Comparison of ENCODE assay signal across 1 cellular context in genomic region chr19:10194500-10195198, GRCh38.
TF ChIP-seq lines count a peak whose summit lies in the region.

TSS of gene DNMT1 (minus strand) at chr19:10194953. CDS start at chr19:10194899, 54 bp downstream.

TF ChIP-seq in HepG2, 621 proteins besides CTCF, POLR2A, EP300 and RAD21 (continued from another document and continues in another):
- TF ChIP-seq GMEB1 (CRISPR knock-in tag; IDR thresholded peaks at IDR 0.05; ENCODE audit: borderline replicate concordance) (peak; percentile 82), GZF1 (CRISPR knock-in tag; IDR thresholded peaks at IDR 0.05) (0 out of 2 replicates have a peak, but pooled peaks have one; percentile 34), CEBPZ (IDR thresholded peaks at IDR 0.05; ENCODE audit: low read length) (no peak), IRF9 (CRISPR knock-in tag; IDR thresholded peaks at IDR 0.05; ENCODE audit: borderline replicate concordance) (peak; percentile 57; the same call in 1 of the 2 replicates), CENPX (CRISPR knock-in tag; IDR thresholded peaks at IDR 0.05) (no peak), SMAD9 (CRISPR knock-in tag; IDR thresholded peaks at IDR 0.05) (no peak), ZNF367 (CRISPR knock-in tag; IDR thresholded peaks at IDR 0.05; ENCODE audit: borderline replicate concordance) (no peak), KDM3A (CRISPR knock-in tag; IDR thresholded peaks at IDR 0.05; ENCODE audit: low read depth) (no peak), GLMP (CRISPR knock-in tag; IDR thresholded peaks at IDR 0.05; ENCODE audit: borderline replicate concordance) (no peak), ZNF501 (CRISPR knock-in tag; IDR thresholded peaks at IDR 0.05) (peak; percentile 87; the same call in 1 of the 2 replicates), MATR3 (CRISPR knock-in tag; IDR thresholded peaks at IDR 0.05) (no peak), GTF3A (CRISPR knock-in tag; conservative IDR thresholded peaks at IDR 0.05) (0 out of 2 replicates have a peak, but pooled peaks have one; percentile 92), JUN (CRISPR knock-in tag; IDR thresholded peaks at IDR 0.05) (no peak; the same call in 1 of the 2 replicates), ATF7 (IDR thresholded peaks at IDR 0.05) (peak; percentile 87), ATF7 (CRISPR knock-in tag; IDR thresholded peaks at IDR 0.05) (no peak), UBTF (CRISPR knock-in tag; IDR thresholded peaks at IDR 0.05) (peak; percentile 52; the same call in 1 of the 2 replicates), ZFYVE20 (CRISPR knock-in tag; IDR thresholded peaks at IDR 0.05; ENCODE audit: borderline replicate concordance, low read depth) (no peak), SMARCC2 (IDR thresholded peaks at IDR 0.05) (no peak), ZNF572 (CRISPR knock-in tag; IDR thresholded peaks at IDR 0.05) (no peak), KDM1A (CRISPR knock-in tag; IDR thresholded peaks at IDR 0.05) (no peak), ARID5B (CRISPR knock-in tag; IDR thresholded peaks at IDR 0.05) (no peak), SSRP1 (CRISPR knock-in tag; IDR thresholded peaks at IDR 0.05) (no peak), ZNF782 (CRISPR knock-in tag; IDR thresholded peaks at IDR 0.05; ENCODE audit: borderline replicate concordance) (0 out of 2 replicates have a peak, but pooled peaks have one; percentile 43), ZSCAN30 (CRISPR knock-in tag; IDR thresholded peaks at IDR 0.05) (no peak), IRF1 (CRISPR knock-in tag; IDR thresholded peaks at IDR 0.05; ENCODE audit: low read depth) (no peak), ZNF10 (CRISPR knock-in tag; IDR thresholded peaks at IDR 0.05; ENCODE audit: borderline replicate concordance, low read depth) (no peak), ZNF230 (CRISPR knock-in tag; IDR thresholded peaks at IDR 0.05) (no peak; the same call in none of the 2 replicates), BRCA1 (CRISPR knock-in tag; IDR thresholded peaks at IDR 0.05) (no peak; the same call in 1 of the 2 replicates), MZF1 (CRISPR knock-in tag; IDR thresholded peaks at IDR 0.05; ENCODE audit: borderline replicate concordance) (no peak), TBL1XR1 (IDR thresholded peaks at IDR 0.05; ENCODE audit: borderline replicate concordance, low read length, partially characterized antibody) (no peak), ZFP62 (CRISPR knock-in tag; IDR thresholded peaks at IDR 0.05) (no peak), RFX5 (IDR thresholded peaks at IDR 0.05; ENCODE audit: low read depth, low read length) (0 out of 2 replicates have a peak, but pooled peaks have one; percentile 8), NFKBIZ (CRISPR knock-in tag; IDR thresholded peaks at IDR 0.05) (no peak; the same call in 1 of the 2 replicates), NFKB2 (CRISPR knock-in tag; IDR thresholded peaks at IDR 0.05; ENCODE audit: borderline replicate concordance) (peak; percentile 46; the same call in 1 of the 2 replicates), ZSCAN20 (CRISPR knock-in tag; IDR thresholded peaks at IDR 0.05; ENCODE audit: borderline replicate concordance) (no peak), ZNF296 (CRISPR knock-in tag; conservative IDR thresholded peaks at IDR 0.05) (no peak), CHD4 (IDR thresholded peaks at IDR 0.05; ENCODE audit: borderline replicate concordance, low read length) (no peak; the same call in 1 of the 2 replicates), SALL2 (CRISPR knock-in tag; IDR thresholded peaks at IDR 0.05) (peak; percentile 74), ZNF382 (CRISPR knock-in tag; IDR thresholded peaks at IDR 0.05; ENCODE audit: borderline replicate concordance) (no peak)
- TF ChIP-seq, protein P1, sequence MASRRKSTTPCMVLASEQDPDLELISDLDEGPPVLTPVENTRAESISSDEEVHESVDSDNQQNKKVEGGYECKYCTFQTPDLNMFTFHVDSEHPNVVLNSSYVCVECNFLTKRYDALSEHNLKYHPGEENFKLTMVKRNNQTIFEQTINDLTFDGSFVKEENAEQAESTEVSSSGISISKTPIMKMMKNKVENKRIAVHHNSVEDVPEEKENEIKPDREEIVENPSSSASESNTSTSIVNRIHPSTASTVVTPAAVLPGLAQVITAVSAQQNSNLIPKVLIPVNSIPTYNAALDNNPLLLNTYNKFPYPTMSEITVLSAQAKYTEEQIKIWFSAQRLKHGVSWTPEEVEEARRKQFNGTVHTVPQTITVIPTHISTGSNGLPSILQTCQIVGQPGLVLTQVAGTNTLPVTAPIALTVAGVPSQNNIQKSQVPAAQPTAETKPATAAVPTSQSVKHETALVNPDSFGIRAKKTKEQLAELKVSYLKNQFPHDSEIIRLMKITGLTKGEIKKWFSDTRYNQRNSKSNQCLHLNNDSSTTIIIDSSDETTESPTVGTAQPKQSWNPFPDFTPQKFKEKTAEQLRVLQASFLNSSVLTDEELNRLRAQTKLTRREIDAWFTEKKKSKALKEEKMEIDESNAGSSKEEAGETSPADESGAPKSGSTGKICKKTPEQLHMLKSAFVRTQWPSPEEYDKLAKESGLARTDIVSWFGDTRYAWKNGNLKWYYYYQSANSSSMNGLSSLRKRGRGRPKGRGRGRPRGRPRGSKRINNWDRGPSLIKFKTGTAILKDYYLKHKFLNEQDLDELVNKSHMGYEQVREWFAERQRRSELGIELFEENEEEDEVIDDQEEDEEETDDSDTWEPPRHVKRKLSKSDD (CRISPR knock-in tag; IDR thresholded peaks at IDR 0.05; ENCODE audit: low read depth), result no peak; the same call in 1 of the 2 replicates
- TF ChIP-seq, protein P2, sequence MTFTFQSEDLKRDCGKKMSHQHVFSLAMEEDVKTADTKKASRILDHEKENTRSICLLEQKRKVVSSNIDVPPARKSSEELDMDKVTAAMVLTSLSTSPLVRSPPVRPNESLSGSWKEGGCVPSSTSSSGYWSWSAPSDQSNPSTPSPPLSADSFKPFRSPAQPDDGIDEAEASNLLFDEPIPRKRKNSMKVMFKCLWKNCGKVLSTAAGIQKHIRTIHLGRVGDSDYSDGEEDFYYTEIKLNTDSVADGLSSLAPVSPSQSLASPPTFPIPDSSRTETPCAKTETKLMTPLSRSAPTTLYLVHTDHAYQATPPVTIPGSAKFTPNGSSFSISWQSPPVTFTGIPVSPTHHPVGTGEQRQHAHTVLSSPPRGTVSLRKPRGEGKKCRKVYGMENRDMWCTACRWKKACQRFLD (CRISPR knock-in tag; IDR thresholded peaks at IDR 0.05; ENCODE audit: borderline replicate concordance), result no peak
